Comparison of ENCODE assay signal across 1 cellular context in genomic region chr1:236307437-236307836, GRCh38.
TF ChIP-seq lines count a peak whose summit lies in the region.

No MANE protein-coding gene starts in this region.

TF ChIP-seq in HEK293, 187 proteins besides CTCF, POLR2A, EP300 and RAD21 (continued from another document):
- TF ChIP-seq, protein P1, sequence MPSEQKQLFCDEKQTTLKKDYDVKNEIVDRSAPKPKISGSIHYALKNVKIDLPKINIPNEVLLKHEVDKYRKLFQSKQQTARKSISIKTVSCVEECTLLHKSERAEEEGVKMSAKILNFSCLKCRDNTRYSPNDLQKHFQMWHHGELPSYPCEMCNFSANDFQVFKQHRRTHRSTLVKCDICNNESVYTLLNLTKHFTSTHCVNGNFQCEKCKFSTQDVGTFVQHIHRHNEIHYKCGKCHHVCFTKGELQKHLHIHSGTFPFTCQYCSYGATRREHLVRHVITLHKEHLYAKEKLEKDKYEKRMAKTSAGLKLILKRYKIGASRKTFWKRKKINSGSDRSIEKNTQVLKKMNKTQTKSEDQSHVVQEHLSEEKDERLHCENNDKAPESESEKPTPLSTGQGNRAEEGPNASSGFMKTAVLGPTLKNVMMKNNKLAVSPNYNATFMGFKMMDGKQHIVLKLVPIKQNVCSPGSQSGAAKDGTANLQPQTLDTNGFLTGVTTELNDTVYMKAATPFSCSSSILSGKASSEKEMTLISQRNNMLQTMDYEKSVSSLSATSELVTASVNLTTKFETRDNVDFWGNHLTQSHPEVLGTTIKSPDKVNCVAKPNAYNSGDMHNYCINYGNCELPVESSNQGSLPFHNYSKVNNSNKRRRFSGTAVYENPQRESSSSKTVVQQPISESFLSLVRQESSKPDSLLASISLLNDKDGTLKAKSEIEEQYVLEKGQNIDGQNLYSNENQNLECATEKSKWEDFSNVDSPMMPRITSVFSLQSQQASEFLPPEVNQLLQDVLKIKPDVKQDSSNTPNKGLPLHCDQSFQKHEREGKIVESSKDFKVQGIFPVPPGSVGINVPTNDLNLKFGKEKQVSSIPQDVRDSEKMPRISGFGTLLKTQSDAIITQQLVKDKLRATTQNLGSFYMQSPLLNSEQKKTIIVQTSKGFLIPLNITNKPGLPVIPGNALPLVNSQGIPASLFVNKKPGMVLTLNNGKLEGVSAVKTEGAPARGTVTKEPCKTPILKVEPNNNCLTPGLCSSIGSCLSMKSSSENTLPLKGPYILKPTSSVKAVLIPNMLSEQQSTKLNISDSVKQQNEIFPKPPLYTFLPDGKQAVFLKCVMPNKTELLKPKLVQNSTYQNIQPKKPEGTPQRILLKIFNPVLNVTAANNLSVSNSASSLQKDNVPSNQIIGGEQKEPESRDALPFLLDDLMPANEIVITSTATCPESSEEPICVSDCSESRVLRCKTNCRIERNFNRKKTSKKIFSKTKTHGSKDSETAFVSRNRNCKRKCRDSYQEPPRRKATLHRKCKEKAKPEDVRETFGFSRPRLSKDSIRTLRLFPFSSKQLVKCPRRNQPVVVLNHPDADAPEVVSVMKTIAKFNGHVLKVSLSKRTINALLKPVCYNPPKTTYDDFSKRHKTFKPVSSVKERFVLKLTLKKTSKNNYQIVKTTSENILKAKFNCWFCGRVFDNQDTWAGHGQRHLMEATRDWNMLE (tag by site-specific recombination; conservative IDR thresholded peaks at IDR 0.05; ENCODE audit: low read depth): 0 out of 2 replicates have a peak, but pooled peaks have one; percentile 15
- TF ChIP-seq ZBTB21 (tag by site-specific recombination; IDR thresholded peaks at IDR 0.05) (no peak), ZNF184 (tag by site-specific recombination; IDR thresholded peaks at IDR 0.05) (no peak), ZNF23 (tag by site-specific recombination; IDR thresholded peaks at IDR 0.05; ENCODE audit: borderline replicate concordance) (no peak), FEZF1 (tag by site-specific recombination; IDR thresholded peaks at IDR 0.05) (peak; percentile 75), ZNF626 (tag by site-specific recombination; IDR thresholded peaks at IDR 0.05) (no peak), ZBTB6 (tag by site-specific recombination; IDR thresholded peaks at IDR 0.05) (no peak), GLIS2 (tag by site-specific recombination; IDR thresholded peaks at IDR 0.05) (no peak), OSR2 (tag by site-specific recombination; IDR thresholded peaks at IDR 0.05) (peak; percentile 8; the same call in 1 of the 2 replicates), ZNF112 (tag by site-specific recombination; IDR thresholded peaks at IDR 0.05) (no peak)
- TF ChIP-seq, protein P2, sequence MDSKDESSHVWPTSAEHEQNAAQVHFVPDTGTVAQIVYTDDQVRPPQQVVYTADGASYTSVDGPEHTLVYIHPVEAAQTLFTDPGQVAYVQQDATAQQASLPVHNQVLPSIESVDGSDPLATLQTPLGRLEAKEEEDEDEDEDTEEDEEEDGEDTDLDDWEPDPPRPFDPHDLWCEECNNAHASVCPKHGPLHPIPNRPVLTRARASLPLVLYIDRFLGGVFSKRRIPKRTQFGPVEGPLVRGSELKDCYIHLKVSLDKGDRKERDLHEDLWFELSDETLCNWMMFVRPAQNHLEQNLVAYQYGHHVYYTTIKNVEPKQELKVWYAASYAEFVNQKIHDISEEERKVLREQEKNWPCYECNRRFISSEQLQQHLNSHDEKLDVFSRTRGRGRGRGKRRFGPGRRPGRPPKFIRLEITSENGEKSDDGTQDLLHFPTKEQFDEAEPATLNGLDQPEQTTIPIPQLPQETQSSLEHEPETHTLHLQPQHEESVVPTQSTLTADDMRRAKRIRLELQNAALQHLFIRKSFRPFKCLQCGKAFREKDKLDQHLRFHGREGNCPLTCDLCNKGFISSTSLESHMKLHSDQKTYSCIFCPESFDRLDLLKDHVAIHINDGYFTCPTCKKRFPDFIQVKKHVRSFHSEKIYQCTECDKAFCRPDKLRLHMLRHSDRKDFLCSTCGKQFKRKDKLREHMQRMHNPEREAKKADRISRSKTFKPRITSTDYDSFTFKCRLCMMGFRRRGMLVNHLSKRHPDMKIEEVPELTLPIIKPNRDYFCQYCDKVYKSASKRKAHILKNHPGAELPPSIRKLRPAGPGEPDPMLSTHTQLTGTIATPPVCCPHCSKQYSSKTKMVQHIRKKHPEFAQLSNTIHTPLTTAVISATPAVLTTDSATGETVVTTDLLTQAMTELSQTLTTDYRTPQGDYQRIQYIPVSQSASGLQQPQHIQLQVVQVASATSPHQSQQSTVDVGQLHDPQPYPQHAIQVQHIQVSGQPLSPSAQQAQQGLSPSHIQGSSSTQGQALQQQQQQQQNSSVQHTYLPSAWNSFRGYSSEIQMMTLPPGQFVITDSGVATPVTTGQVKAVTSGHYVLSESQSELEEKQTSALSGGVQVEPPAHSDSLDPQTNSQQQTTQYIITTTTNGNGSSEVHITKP (tag by site-specific recombination; IDR thresholded peaks at IDR 0.05): no peak
- TF ChIP-seq, protein P3, sequence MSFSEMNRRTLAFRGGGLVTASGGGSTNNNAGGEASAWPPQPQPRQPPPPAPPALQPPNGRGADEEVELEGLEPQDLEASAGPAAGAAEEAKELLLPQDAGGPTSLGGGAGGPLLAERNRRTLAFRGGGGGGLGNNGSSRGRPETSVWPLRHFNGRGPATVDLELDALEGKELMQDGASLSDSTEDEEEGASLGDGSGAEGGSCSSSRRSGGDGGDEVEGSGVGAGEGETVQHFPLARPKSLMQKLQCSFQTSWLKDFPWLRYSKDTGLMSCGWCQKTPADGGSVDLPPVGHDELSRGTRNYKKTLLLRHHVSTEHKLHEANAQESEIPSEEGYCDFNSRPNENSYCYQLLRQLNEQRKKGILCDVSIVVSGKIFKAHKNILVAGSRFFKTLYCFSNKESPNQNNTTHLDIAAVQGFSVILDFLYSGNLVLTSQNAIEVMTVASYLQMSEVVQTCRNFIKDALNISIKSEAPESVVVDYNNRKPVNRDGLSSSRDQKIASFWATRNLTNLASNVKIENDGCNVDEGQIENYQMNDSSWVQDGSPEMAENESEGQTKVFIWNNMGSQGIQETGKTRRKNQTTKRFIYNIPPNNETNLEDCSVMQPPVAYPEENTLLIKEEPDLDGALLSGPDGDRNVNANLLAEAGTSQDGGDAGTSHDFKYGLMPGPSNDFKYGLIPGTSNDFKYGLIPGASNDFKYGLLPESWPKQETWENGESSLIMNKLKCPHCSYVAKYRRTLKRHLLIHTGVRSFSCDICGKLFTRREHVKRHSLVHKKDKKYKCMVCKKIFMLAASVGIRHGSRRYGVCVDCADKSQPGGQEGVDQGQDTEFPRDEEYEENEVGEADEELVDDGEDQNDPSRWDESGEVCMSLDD (tag by site-specific recombination; IDR thresholded peaks at IDR 0.05): no peak
- TF ChIP-seq, protein P4, sequence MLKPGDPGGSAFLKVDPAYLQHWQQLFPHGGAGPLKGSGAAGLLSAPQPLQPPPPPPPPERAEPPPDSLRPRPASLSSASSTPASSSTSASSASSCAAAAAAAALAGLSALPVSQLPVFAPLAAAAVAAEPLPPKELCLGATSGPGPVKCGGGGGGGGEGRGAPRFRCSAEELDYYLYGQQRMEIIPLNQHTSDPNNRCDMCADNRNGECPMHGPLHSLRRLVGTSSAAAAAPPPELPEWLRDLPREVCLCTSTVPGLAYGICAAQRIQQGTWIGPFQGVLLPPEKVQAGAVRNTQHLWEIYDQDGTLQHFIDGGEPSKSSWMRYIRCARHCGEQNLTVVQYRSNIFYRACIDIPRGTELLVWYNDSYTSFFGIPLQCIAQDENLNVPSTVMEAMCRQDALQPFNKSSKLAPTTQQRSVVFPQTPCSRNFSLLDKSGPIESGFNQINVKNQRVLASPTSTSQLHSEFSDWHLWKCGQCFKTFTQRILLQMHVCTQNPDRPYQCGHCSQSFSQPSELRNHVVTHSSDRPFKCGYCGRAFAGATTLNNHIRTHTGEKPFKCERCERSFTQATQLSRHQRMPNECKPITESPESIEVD (tag by site-specific recombination; IDR thresholded peaks at IDR 0.05): peak; percentile 78
